ENCODE assay signal across 8 cellular contexts in the genomic region with DNA sequence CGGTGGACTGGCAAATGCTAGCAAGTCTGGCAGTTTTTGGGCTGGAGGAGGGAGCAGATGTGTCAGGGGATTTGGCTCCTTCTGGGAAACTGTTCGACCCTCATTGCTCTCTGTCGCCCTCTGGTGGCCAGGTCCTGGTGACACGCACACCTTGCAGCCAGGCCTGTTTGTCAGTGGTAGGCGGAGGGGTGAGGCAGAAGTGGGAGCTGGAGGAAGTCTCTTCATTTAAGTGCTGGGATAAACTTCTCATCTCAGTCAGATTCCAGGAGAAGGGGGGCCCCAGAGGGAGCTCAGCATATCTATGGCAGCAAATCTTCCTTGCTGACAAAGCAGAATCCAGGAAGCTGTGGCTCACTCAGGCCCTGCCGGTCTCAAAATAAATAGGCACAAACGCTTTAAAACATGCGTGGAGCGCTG.
DNase-seq lines count a peak whose midpoint lies in the region; ATAC-seq and TF ChIP-seq lines count a peak whose summit lies in the region.

No MANE protein-coding gene starts in this region.

- H3K27me3 Mint-ChIP-seq in activated T-helper 17 cell treated with anti-CD3 and anti-CD28 coated beads, Interleukin-2, amount 50 U/mL, for 72 hours = peaks cover 20% of the 10 kb centered on the region

- CTCF ChIA-PET in Panc1 (lab: Charles Lee) = interaction anchor here (0.6 kb wide), 1 partner anchor 467 kb away, joined by 7 read pairs; no protein-coding TSS in a partner anchor

- no peak overlapping the region for H3K27ac ChIP-seq in Panc1 (ENCODE audit: low read length)
- no peak overlapping the region for H3K27ac ChIP-seq in testis

- H3K4me1 ChIP-seq in Panc1 (ENCODE audit: control insufficient read depth, insufficient read depth, low read length) = no peaks in the 10 kb centered on the region; the same call in 1 of the 2 replicates
- no peaks in the 10 kb centered on the region for H3K4me1 ChIP-seq in testis

- WGBS in testis, 2 donors = 30% methylated on average over 9 of the region's 9 CpGs

- H3K27me3 ChIP-seq in Panc1 (ENCODE audit: control insufficient read depth, insufficient read depth, low read length) = peaks cover 5% of the 10 kb centered on the region; the same call in 1 of the 2 replicates
- H3K27me3 ChIP-seq in testis = no peaks in the 10 kb centered on the region

- BruUV-seq in Panc1 (replicated peaks; lab: Mats Ljungman, UMichigan) = no TSS peak

- in situ Hi-C loops in KBM-7 (cut with MboI; ENCODE audit: low pct_unique_long_range_greater_than_20kb, low sequenced_read_pairs) (loop anchor here (25.0 kb wide), 1 partner anchor 596 kb away; no protein-coding TSS in a partner anchor), Panc1 (cut with HindIII; ENCODE audit: low pct_unique_long_range_greater_than_20kb, low sequenced_read_pairs) (no loop called here)

- DNase-seq in D341Med (ENCODE audit: low spot score) = peak; percentile 85
- peak; percentile 83 for DNase-seq in KBM-7
- DNase-seq in Panc1 (ENCODE audit: low read depth, low spot score) = peak; percentile 64
- peak; percentile 48 for DNase-seq in foreskin melanocyte
- DNase-seq in occipital lobe (lab: John Stamatoyannopoulos, UW) = peak; percentile 38
- peak; percentile 90 for DNase-seq in testis

- H3K4me3 Mint-ChIP-seq in activated T-helper 17 cell treated with anti-CD3 and anti-CD28 coated beads, Interleukin-2, amount 50 U/mL, for 72 hours = no peak overlapping the region

- no peaks in the 10 kb centered on the region for H3K36me3 Mint-ChIP-seq in activated T-helper 17 cell treated with anti-CD3 and anti-CD28 coated beads, Interleukin-2, amount 50 U/mL, for 72 hours (ENCODE audit: low read depth)

- no peak for TF ChIP-seq POLR2A in testis (IDR thresholded peaks at IDR 0.05)

- POLR2A ChIA-PET in Panc1 (lab: Charles Lee) = no interaction called here

- H3K4me1 Mint-ChIP-seq in activated T-helper 17 cell treated with anti-CD3 and anti-CD28 coated beads, Interleukin-2, amount 50 U/mL, for 72 hours = no peaks in the 10 kb centered on the region

- intact Hi-C loops in Panc1 (cut with micrococcal nuclease; ENCODE audit: unreplicated experiment) (loop anchor here (5.0 to 10.0 kb wide), 3 partner anchors 321 to 601 kb away; a partner anchor contains a TSS), testis (cut with DNase I; ENCODE audit: low total_unique reads) (no loop called here)

- H3K27ac Mint-ChIP-seq in activated T-helper 17 cell treated with anti-CD3 and anti-CD28 coated beads, Interleukin-2, amount 50 U/mL, for 72 hours = no peak overlapping the region

- H3K36me3 ChIP-seq in Panc1 (ENCODE audit: control insufficient read depth, insufficient read depth, low read length) = no peaks in the 10 kb centered on the region
- H3K36me3 ChIP-seq in testis (ENCODE audit: low read depth, missing control alignments) = no peaks in the 10 kb centered on the region

- H3K4me3 ChIP-seq in Panc1 (ENCODE audit: low read depth in 2 of 2, low read length in 2 of 2) (no peak overlapping the region), testis (no peak overlapping the region)

- H3K9me3 Mint-ChIP-seq in activated T-helper 17 cell treated with anti-CD3 and anti-CD28 coated beads, Interleukin-2, amount 50 U/mL, for 72 hours = no peaks in the 10 kb centered on the region

- ATAC-seq in GM21515 (IDR thresholded peaks at IDR 0.05; ENCODE audit: unreplicated experiment) (peak; percentile 79), Panc1 (peak; percentile 95)
- peak; percentile 81 for ATAC-seq in activated T-helper 17 cell treated with anti-CD3 and anti-CD28 coated beads, Interleukin-2, amount 50 U/mL, for 72 hours (replicated peaks)

- TF ChIP-seq CTCF in Panc1 (IDR thresholded peaks at IDR 0.05) (peak; percentile 96), testis (IDR thresholded peaks at IDR 0.05) (peak; percentile 82 to 97 (median 92))

- no peaks in the 10 kb centered on the region for H3K9me3 ChIP-seq in Panc1 (ENCODE audit: control insufficient read depth, insufficient read depth, low read depth, low read length)
- no peaks in the 10 kb centered on the region for H3K9me3 ChIP-seq in testis

Comparison
In these comparisons a context has a peak if more than half of its experiments do, and no peak if none do; other contexts are left out.
1. DNase-seq: peak in every context shown above with its lines; median percentile 90 in testis; 85 in D341Med; 83 in KBM-7; 64 in Panc1; 48 in foreskin melanocyte; 38 in occipital lobe.